In genomic region chr4:140757220-140757607, GRCh38 we compare ENCODE assay signal across 9 cellular contexts. TPM values are rescaled to one million over a fixed set of nuclear protein-coding genes. Genes with fewer than 3 reads are reported as not detected.
DNase-seq lines count a peak whose midpoint lies in the region; ATAC-seq and TF ChIP-seq lines count a peak whose summit lies in the region.
"Had no signal": no experiment of that assay in that cellular context is flagged by ENCODE, and none has a peak within 500 bp of the region (broad histone marks: within the 10 kb centered on the region; RNA-seq: fewer than 3 reads in every experiment).

No MANE protein-coding gene starts in this region.

- H3K27ac Mint-ChIP-seq in dendritic cell treated with granulocyte-macrophage colony-stimulating factor and Interleukin-4, amounts not matched to agents 40 ng/mL and 50 ng/mL, for 4 days, result peak overlapping the region; percentile 95
- no peak overlapping the region for H3K27ac Mint-ChIP-seq in immature natural killer cell

- peaks cover 23% of the 10 kb centered on the region for H3K4me1 ChIP-seq in A673 (ENCODE audit: insufficient read depth, low read length, poor library complexity, severe bottlenecking)
- H3K4me1 ChIP-seq in Loucy (ENCODE audit: insufficient read depth, low read length, poor library complexity, severe bottlenecking), result peaks cover 34% of the 10 kb centered on the region
- no peaks in the 10 kb centered on the region for H3K4me1 ChIP-seq in mucosa of stomach (ENCODE audit: control insufficient read depth, insufficient read depth, low read length)

- intact Hi-C loops in A673 (cut with micrococcal nuclease; ENCODE audit: unreplicated experiment), result no loop called here
- intact Hi-C loops in dendritic cell treated with granulocyte-macrophage colony-stimulating factor and Interleukin-4, amounts not matched to agents 40 ng/mL and 50 ng/mL, for 4 days (cut with micrococcal nuclease), result loop anchor here (1.0 to 10.0 kb wide), 2 partner anchors 33 to 78 kb away; no protein-coding TSS in a partner anchor

- H3K4me1 Mint-ChIP-seq in dendritic cell treated with granulocyte-macrophage colony-stimulating factor and Interleukin-4, amounts not matched to agents 40 ng/mL and 50 ng/mL, for 4 days (ENCODE audit: low read depth), result peaks cover 41% of the 10 kb centered on the region
- peaks cover 5 to 10% of the 10 kb centered on the region in 2 donors for H3K4me1 Mint-ChIP-seq in immature natural killer cell

- H3K27ac ChIP-seq in A673 (ENCODE audit: low read depth, low read length, poor library complexity, severe bottlenecking), result peak overlapping the region; percentile 89
- H3K27ac ChIP-seq in substantia nigra (ENCODE audit: low read depth, low read length, poor library complexity, severe bottlenecking), result no peak overlapping the region
- H3K27ac ChIP-seq: HL-60 had no signal

- 0 out of 2 replicates have a peak, but pooled peaks cover 11% of the 10 kb centered on the region for H3K79me2 ChIP-seq in Loucy (ENCODE audit: insufficient read depth, low read length)

- H3K36me3 ChIP-seq in A673 (ENCODE audit: insufficient read depth, low read length, poor library complexity, severe bottlenecking) (no peaks in the 10 kb centered on the region), Loucy (ENCODE audit: insufficient read depth, low read length) (no peaks in the 10 kb centered on the region), mucosa of stomach (ENCODE audit: control insufficient read depth, insufficient read depth, low read length) (no peaks in the 10 kb centered on the region)

- no peaks in the 10 kb centered on the region for H4K20me1 ChIP-seq in Loucy (ENCODE audit: insufficient read depth, low read length, poor library complexity, severe bottlenecking)

- BruUV-seq in A673 (replicated peaks; lab: Mats Ljungman, UMichigan), result no TSS peak

- TF ChIP-seq CTCF in A673 (conservative IDR thresholded peaks at IDR 0.05; ENCODE audit: low read depth, low read length) (no peak), Loucy (conservative IDR thresholded peaks at IDR 0.05; ENCODE audit: low read length) (no peak)

- ATAC-seq in GM19455 (IDR thresholded peaks at IDR 0.05; ENCODE audit: unreplicated experiment), result no peak

- CTCF ChIA-PET in A673 (lab: Charles Lee), result interaction anchor here (0.7 kb wide), 1 partner anchor 35 kb away, joined by 4 read pairs; no protein-coding TSS in a partner anchor

- H3K4me3 ChIP-seq in A673 (ENCODE audit: low read depth, low read length, poor library complexity, severe bottlenecking) (peak overlapping the region; percentile 89), Loucy (ENCODE audit: low read length, poor library complexity, severe bottlenecking) (peak overlapping the region; percentile 84), mucosa of stomach (ENCODE audit: low read length) (peak overlapping the region; percentile 66)

- H3F3A ChIP-seq in Loucy (ENCODE audit: low read depth), result 0 out of 2 replicates have a peak, but pooled peaks cover 7% of the 10 kb centered on the region

- H3K4me2 ChIP-seq in Loucy (ENCODE audit: low read depth, low read length, poor library complexity, severe bottlenecking), result peak overlapping the region; percentile 75

- H3K4me3 Mint-ChIP-seq in dendritic cell treated with granulocyte-macrophage colony-stimulating factor and Interleukin-4, amounts not matched to agents 40 ng/mL and 50 ng/mL, for 4 days, result peak overlapping the region; percentile 84
- peak overlapping the region in 2 of 5 donors; percentile 37 to 48 for H3K4me3 Mint-ChIP-seq in immature natural killer cell

- H3K36me3 Mint-ChIP-seq in dendritic cell treated with granulocyte-macrophage colony-stimulating factor and Interleukin-4, amounts not matched to agents 40 ng/mL and 50 ng/mL, for 4 days (ENCODE audit: low read depth), result peaks cover 13% of the 10 kb centered on the region
- peaks cover 0 to 3% (median 0%) of the 10 kb centered on the region in 3 donors for H3K36me3 Mint-ChIP-seq in immature natural killer cell

- no peaks in the 10 kb centered on the region for H3K27me3 ChIP-seq in A673 (replicated peaks; ENCODE audit: insufficient read depth, low read depth, low read length, poor library complexity)
- no peaks in the 10 kb centered on the region for H3K27me3 ChIP-seq in Loucy (ENCODE audit: insufficient read depth, low read length, poor library complexity, severe bottlenecking)
- H3K27me3 ChIP-seq in mucosa of stomach (ENCODE audit: control insufficient read depth, insufficient read depth, low read length), result no peaks in the 10 kb centered on the region

- no peaks in the 10 kb centered on the region for H3K9me2 ChIP-seq in Loucy (replicated peaks; ENCODE audit: low read depth, low read length)

- H2AFZ ChIP-seq in Loucy (ENCODE audit: low read length), result peak overlapping the region; percentile 95

- POLR2A ChIA-PET in A673 (lab: Charles Lee; ENCODE audit: low non-redundant PET), result no interaction called here

- no peak for DNase-seq in A673 (ENCODE audit: low spot score)
- no peak for DNase-seq in H4 (ENCODE audit: low spot score)
- DNase-seq in immature natural killer cell, result no peak
- no peak for DNase-seq in substantia nigra (lab: John Stamatoyannopoulos, UW)

- H3K9me3 ChIP-seq in A673 (ENCODE audit: low read depth, low read length, poor library complexity, severe bottlenecking) (no peaks in the 10 kb centered on the region), Loucy (ENCODE audit: insufficient read depth, low read depth, low read length) (no peaks in the 10 kb centered on the region), mucosa of stomach (ENCODE audit: control insufficient read depth, low read length) (no peaks in the 10 kb centered on the region)

- no peaks in the 10 kb centered on the region for H3K9me3 Mint-ChIP-seq in dendritic cell treated with granulocyte-macrophage colony-stimulating factor and Interleukin-4, amounts not matched to agents 40 ng/mL and 50 ng/mL, for 4 days
- H3K9me3 Mint-ChIP-seq in immature natural killer cell, result peaks cover 0 to 11% (median 3%) of the 10 kb centered on the region in 6 donors

- H3K9ac ChIP-seq in Loucy (ENCODE audit: low read depth, low read length, poor library complexity, severe bottlenecking) (peak overlapping the region; percentile 81), mucosa of stomach (ENCODE audit: low read length) (peak overlapping the region; percentile 88)

- peaks cover 11% of the 10 kb centered on the region for H3K27me3 Mint-ChIP-seq in dendritic cell treated with granulocyte-macrophage colony-stimulating factor and Interleukin-4, amounts not matched to agents 40 ng/mL and 50 ng/mL, for 4 days
- peaks cover 10 to 18% (median 13%) of the 10 kb centered on the region in 3 donors for H3K27me3 Mint-ChIP-seq in immature natural killer cell (ENCODE audit: low read depth in 3 of 3)

RNA-seq across cellular contexts. Expression of gene TBC1D9, which starts 1.0 kb away (rescaled TPM):
- 20.6 and 22.4 TPM in 2 replicates for total RNA-seq in A673 (2021)
- total RNA-seq in H4 (2014; rRNA removed; shearing (Covaris generic)), result 11.8 and 12.9 TPM in 2 replicates
- polyA plus RNA-seq in immature natural killer cell, result 1 to 10 TPM in 1 of 3 donors, under 1 TPM in 2; 0.21 to 1.1 (median 0.22) TPM
